ENCODE assay signal across 24 cellular contexts in the genomic region with DNA sequence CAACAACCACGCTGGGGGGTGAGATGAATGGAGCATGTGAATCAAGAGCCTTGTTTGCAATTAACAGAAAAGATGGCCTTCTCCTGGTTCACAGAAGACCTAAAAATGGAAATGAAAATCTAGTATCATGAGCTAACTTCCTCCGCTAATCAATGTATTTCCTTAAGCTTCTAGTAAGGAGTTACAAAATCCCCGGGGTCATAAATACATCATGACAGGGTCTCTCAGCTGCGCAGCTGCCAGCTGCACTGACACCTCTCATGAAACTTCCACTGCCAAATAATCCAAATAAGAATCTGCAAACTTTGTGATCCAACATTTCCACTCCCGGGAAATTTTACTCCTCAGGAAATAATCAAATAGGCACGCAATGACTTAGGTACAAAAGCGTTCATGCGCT.
"Had no signal": no experiment of that assay in that cellular context is flagged by ENCODE, and none has a peak within 500 bp of the region (broad histone marks: within the 10 kb centered on the region; RNA-seq: fewer than 3 reads in every experiment).

No MANE protein-coding gene starts in this region.

- H3K4me3 ChIP-seq: lower lobe of right lung, tibial artery had no signal

- H3K27ac ChIP-seq: lower lobe of right lung, tibial artery had no signal

- H3K9me3 ChIP-seq: lower lobe of right lung, tibial artery had no signal

- H3K27me3 Mint-ChIP-seq: activated B cell treated with CpG ODN at 0.5 μM for 24 hours; activated CD4-positive, alpha-beta T cell treated with anti-CD3 and anti-CD28 coated beads, Interleukin-2, amount 10 ng/mL, durations not matched to agents 24 days and 14 days; activated CD8-positive, alpha-beta T cell treated with anti-CD3 and anti-CD28 coated beads for 36 hours; activated naive CD4-positive, alpha-beta T cell treated with anti-CD3 and anti-CD28 coated beads, Interleukin-2, amount 10 ng/mL, durations not matched to agents 7 days and 5 days; activated naive CD8-positive, alpha-beta T cell treated with anti-CD3 and anti-CD28 coated beads, Interleukin-2, amount 50 U/mL, for 24 hours had no signal

- H3K36me3 Mint-ChIP-seq: activated naive CD4-positive, alpha-beta T cell treated with anti-CD3 and anti-CD28 coated beads, Interleukin-2, amount 10 ng/mL, durations not matched to agents 7 days and 5 days had no signal

- ATAC-seq: activated CD8-positive, alpha-beta T cell treated with anti-CD3 and anti-CD28 coated beads for 36 hours; activated naive CD8-positive, alpha-beta T cell treated with anti-CD3 and anti-CD28 coated beads, Interleukin-2, amount 50 U/mL, for 24 hours; lower lobe of right lung; stimulated activated naive CD8-positive, alpha-beta T cell treated with anti-CD3 and anti-CD28 coated beads, Interleukin-15, Interleukin-2, amounts not matched to agents 100 U/mL and 50 U/mL, for 24 hours had no signal

- DNase-seq: activated B cell treated with CpG ODN at 0.5 μM for 24 hours; activated CD4-positive, alpha-beta T cell treated with anti-CD3 and anti-CD28 coated beads, Interleukin-2, amount 10 ng/mL, durations not matched to agents 24 days and 14 days; activated CD8-positive, alpha-beta T cell treated with anti-CD3 and anti-CD28 coated beads for 36 hours; activated effector memory CD4-positive, alpha-beta T cell treated with Interleukin-2 at 50 U/mL for 16 hours; activated naive CD4-positive, alpha-beta T cell treated with anti-CD3 and anti-CD28 coated beads, Interleukin-2, amount 10 ng/mL, durations not matched to agents 7 days and 5 days; activated naive CD8-positive, alpha-beta T cell treated with anti-CD3 and anti-CD28 coated beads, Interleukin-2, amount 50 U/mL, for 24 hours; activated T-cell treated with anti-CD3 and anti-CD28 coated beads, Interleukin-2, amount 50 U/mL, for 24 hours; anterior cingulate cortex; caudate nucleus; erythroblast; foreskin melanocyte; glutamatergic neuron; hippocampal formation; islet precursor cell; lower lobe of right lung; occipital lobe; posterior cingulate gyrus; retina; stimulated activated naive CD8-positive, alpha-beta T cell treated with anti-CD3 and anti-CD28 coated beads, Interleukin-15, Interleukin-2, amounts not matched to agents 100 U/mL and 50 U/mL, for 24 hours; substantia nigra; tibial artery had no signal

- H3K4me1 ChIP-seq: tibial artery had no signal

- H3K4me1 Mint-ChIP-seq: activated B cell treated with CpG ODN at 0.5 μM for 24 hours; activated CD4-positive, alpha-beta T cell treated with anti-CD3 and anti-CD28 coated beads, Interleukin-2, amount 10 ng/mL, durations not matched to agents 24 days and 14 days; activated naive CD4-positive, alpha-beta T cell treated with anti-CD3 and anti-CD28 coated beads, Interleukin-2, amount 10 ng/mL, durations not matched to agents 7 days and 5 days; activated naive CD8-positive, alpha-beta T cell treated with anti-CD3 and anti-CD28 coated beads, Interleukin-2, amount 50 U/mL, for 24 hours had no signal

- H3K4me3 Mint-ChIP-seq: activated B cell treated with CpG ODN at 0.5 μM for 24 hours; activated CD4-positive, alpha-beta T cell treated with anti-CD3 and anti-CD28 coated beads, Interleukin-2, amount 10 ng/mL, durations not matched to agents 24 days and 14 days; activated CD8-positive, alpha-beta T cell treated with anti-CD3 and anti-CD28 coated beads for 36 hours; activated naive CD4-positive, alpha-beta T cell treated with anti-CD3 and anti-CD28 coated beads, Interleukin-2, amount 10 ng/mL, durations not matched to agents 7 days and 5 days; activated naive CD8-positive, alpha-beta T cell treated with anti-CD3 and anti-CD28 coated beads, Interleukin-2, amount 50 U/mL, for 24 hours; activated T-cell treated with anti-CD3 and anti-CD28 coated beads, Interleukin-2, amount 50 U/mL, for 24 hours; brain; mesothelial cell of epicardium; T-helper 2 cell treated with Interferon-gamma antibody and Interleukin-4, amounts not matched to agents 5 μg/mL and 100 μg/mL, for 36 hours had no signal

- H3K27ac Mint-ChIP-seq: activated B cell treated with CpG ODN at 0.5 μM for 24 hours; activated CD4-positive, alpha-beta T cell treated with anti-CD3 and anti-CD28 coated beads, Interleukin-2, amount 10 ng/mL, durations not matched to agents 24 days and 14 days; activated CD8-positive, alpha-beta T cell treated with anti-CD3 and anti-CD28 coated beads for 36 hours; activated naive CD4-positive, alpha-beta T cell treated with anti-CD3 and anti-CD28 coated beads, Interleukin-2, amount 10 ng/mL, durations not matched to agents 7 days and 5 days; activated naive CD8-positive, alpha-beta T cell treated with anti-CD3 and anti-CD28 coated beads, Interleukin-2, amount 50 U/mL, for 24 hours; activated T-cell treated with anti-CD3 and anti-CD28 coated beads, Interleukin-2, amount 50 U/mL, for 24 hours; mesothelial cell of epicardium; T-helper 2 cell treated with Interferon-gamma antibody and Interleukin-4, amounts not matched to agents 5 μg/mL and 100 μg/mL, for 36 hours had no signal

- H3K36me3 ChIP-seq: lower lobe of right lung, tibial artery had no signal

- H3K9me3 Mint-ChIP-seq: activated B cell treated with CpG ODN at 0.5 μM for 24 hours; activated CD4-positive, alpha-beta T cell treated with anti-CD3 and anti-CD28 coated beads, Interleukin-2, amount 10 ng/mL, durations not matched to agents 24 days and 14 days; activated CD8-positive, alpha-beta T cell treated with anti-CD3 and anti-CD28 coated beads for 36 hours; activated naive CD8-positive, alpha-beta T cell treated with anti-CD3 and anti-CD28 coated beads, Interleukin-2, amount 50 U/mL, for 24 hours; activated T-cell treated with anti-CD3 and anti-CD28 coated beads, Interleukin-2, amount 50 U/mL, for 24 hours; mesothelial cell of epicardium; T-helper 2 cell treated with Interferon-gamma antibody and Interleukin-4, amounts not matched to agents 5 μg/mL and 100 μg/mL, for 36 hours had no signal

- H3K27me3 ChIP-seq: tibial artery had no signal
